Comparison of ENCODE assay signal across 19 cellular contexts in genomic region chr13:97630725-97631124, GRCh38.
DNase-seq lines count a peak whose midpoint lies in the region; ATAC-seq and TF ChIP-seq lines count a peak whose summit lies in the region.
"Had no signal": no experiment of that assay in that cellular context is flagged by ENCODE, and none has a peak within 500 bp of the region (broad histone marks: within the 10 kb centered on the region; RNA-seq: fewer than 3 reads in every experiment).

No MANE protein-coding gene starts in this region.

- DNase-seq in fibroblast of pulmonary artery (ENCODE audit: low read depth) (peak; percentile 5), OCI-M2 (lab: John Stamatoyannopoulos, UW; ENCODE audit: unreplicated experiment) (no peak), COLO668 (lab: John Stamatoyannopoulos, UW; ENCODE audit: unreplicated experiment) (no peak)
- no peak for DNase-seq in activated CD4-positive, CD25-positive, alpha-beta regulatory T cell (lab: John Stamatoyannopoulos, UW)
- DNase-seq: AML-193, DMS 273 treated with DMSO at 0.1 percent for 48 hours, GDM1, Kasumi-1, MG63, NCI-H1092, NCI-H1436 treated with DMSO at 0.1 percent for 48 hours, NCI-H2029 treated with DMSO at 0.1 percent for 48 hours, NCI-H2171, NCI-H446, NCI-H526 treated with DMSO at 0.1 percent for 48 hours had no signal

- H3K4me3 ChIP-seq in fibroblast of pulmonary artery (replicated peaks; ENCODE audit: low read depth, low read length) = no peak overlapping the region
- H3K4me3 ChIP-seq: MG63, SK-N-MC had no signal

- no peak for TF ChIP-seq CTCF in fibroblast of pulmonary artery (IDR thresholded peaks at IDR 0.05; ENCODE audit: low read length, missing control alignments)

- ATAC-seq in GM21390 (IDR thresholded peaks at IDR 0.05; ENCODE audit: unreplicated experiment) = peak; percentile 26
- ATAC-seq in HG03159 (IDR thresholded peaks at IDR 0.05; ENCODE audit: unreplicated experiment) = peak; percentile 13
- no peak for ATAC-seq in HG02970 (IDR thresholded peaks at IDR 0.05; ENCODE audit: low FRiP score, unreplicated experiment)
